In genomic region chr16:49850558-49851467, GRCh38 we compare ENCODE assay signal across 21 cellular contexts. TPM values are rescaled to one million over a fixed set of nuclear protein-coding genes. Genes with fewer than 3 reads are reported as not detected.
DNase-seq lines count a peak whose midpoint lies in the region; ATAC-seq, FAIRE-seq and TF ChIP-seq lines count a peak whose summit lies in the region.
"Had no signal": no experiment of that assay in that cellular context is flagged by ENCODE, and none has a peak within 500 bp of the region (broad histone marks: within the 10 kb centered on the region; RNA-seq: fewer than 3 reads in every experiment).

No MANE protein-coding gene starts in this region.

- H3K79me2 ChIP-seq in astrocyte (ENCODE audit: insufficient read depth, low read length), result peaks cover 20% of the 10 kb centered on the region

- H3K36me3 ChIP-seq in BLaER1 treated with 17β-estradiol and CSF1 and Interleukin-3, amounts not matched to agents 10 nM and 100 nM, result peaks cover 0 to 18% (median 0%) of the 10 kb centered on the region in 11 experiments; a peak in 4 of 22 replicates
- H3K36me3 ChIP-seq in astrocyte (ENCODE audit: insufficient read depth, low read length), result no peaks in the 10 kb centered on the region
- no peaks in the 10 kb centered on the region for H3K36me3 ChIP-seq in psoas muscle (ENCODE audit: insufficient read depth in 1 of 2, low read depth in 1 of 2)
- H3K36me3 ChIP-seq: HAP-1, MG63 had no signal

- no peak for TF ChIP-seq CTCF in astrocyte (IDR thresholded peaks at IDR 0.05; ENCODE audit: insufficient read depth, low read depth, low read length)
- no peak for TF ChIP-seq CTCF in psoas muscle (IDR thresholded peaks at IDR 0.05)

- H3K4me3 Mint-ChIP-seq in astrocyte (ENCODE audit: unreplicated experiment), result no peak overlapping the region
- H3K4me3 Mint-ChIP-seq: CD4-positive, alpha-beta T cell had no signal

- H3K4me2 ChIP-seq in BLaER1 treated with 17β-estradiol and CSF1 and Interleukin-3, amounts not matched to agents 10 nM and 100 nM, result peak overlapping the region in 10 of 11 experiments; percentile 16 to 99 (median 34); a peak in 18 of 22 replicates
- H3K4me2 ChIP-seq in astrocyte (ENCODE audit: low read length), result peak overlapping the region; percentile 20

- H3K4me1 ChIP-seq in BLaER1 treated with 17β-estradiol and CSF1 and Interleukin-3, amounts not matched to agents 10 nM and 100 nM, result peaks cover 21 to 89% (median 84%) of the 10 kb centered on the region in 10 experiments
- H3K4me1 ChIP-seq in astrocyte (ENCODE audit: insufficient read depth, low read length), result peaks cover 6% of the 10 kb centered on the region
- peaks cover 42% of the 10 kb centered on the region for H3K4me1 ChIP-seq in psoas muscle

- H3K4me1 Mint-ChIP-seq in astrocyte (ENCODE audit: low read depth, unreplicated experiment), result peaks cover 24% of the 10 kb centered on the region

- H3K27ac Mint-ChIP-seq in astrocyte (ENCODE audit: unreplicated experiment), result no peak overlapping the region
- H3K27ac Mint-ChIP-seq: CD4-positive, alpha-beta T cell had no signal

- H3K9ac ChIP-seq in BLaER1 treated with 17β-estradiol and CSF1 and Interleukin-3, amounts not matched to agents 10 nM and 100 nM, result 0 out of 22 replicates have a peak overlapping the region, but pooled peaks of 1 of the 11 experiments have one; percentile 12
- no peak overlapping the region for H3K9ac ChIP-seq in astrocyte (ENCODE audit: low read length)

- peaks cover 0 to 64% (median 26%) of the 10 kb centered on the region in 11 experiments; a peak in 14 of 22 replicates for H4K20me1 ChIP-seq in BLaER1 treated with 17β-estradiol and CSF1 and Interleukin-3, amounts not matched to agents 10 nM and 100 nM
- peaks cover 68% of the 10 kb centered on the region for H4K20me1 ChIP-seq in astrocyte (ENCODE audit: insufficient read depth, low read length)

- no peak overlapping the region for H3K27ac ChIP-seq in BLaER1 treated with 17β-estradiol and CSF1 and Interleukin-3, amounts not matched to agents 10 nM and 100 nM
- no peak overlapping the region for H3K27ac ChIP-seq in astrocyte (ENCODE audit: low read depth, low read length)
- peak overlapping the region; percentile 59 for H3K27ac ChIP-seq in psoas muscle

- 32 to 51% (median 36%) methylated on average over 13 of the region's 13 CpGs for WGBS in psoas muscle, 3 donors

- DNase-seq in astrocyte (ENCODE audit: low read depth) (no peak), psoas muscle (no peak), T-helper 1 cell (no peak), NCI-H146 treated with DMSO at 0.1 percent for 48 hours (lab: John Stamatoyannopoulos, UW; ENCODE audit: unreplicated experiment) (no peak)
- DNase-seq: Calu3; CD4-positive, alpha-beta T cell; DMS79; MG63; NCI-H1105 treated with DMSO at 0.1 percent for 48 hours; NCI-H187 treated with DMSO at 0.1 percent for 48 hours; NCI-H2171 treated with DMSO at 0.1 percent for 48 hours had no signal

- H3K9me3 ChIP-seq in BLaER1 treated with 17β-estradiol and CSF1 and Interleukin-3, amounts not matched to agents 10 nM and 100 nM (replicated peaks in 1 of 11), result no peaks in the 10 kb centered on the region
- H3K9me3 ChIP-seq in astrocyte (ENCODE audit: insufficient read depth, low read depth, low read length) (no peaks in the 10 kb centered on the region), iPS-18c (ENCODE audit: control insufficient read depth, insufficient read depth, low read length) (peaks cover 2% of the 10 kb centered on the region), psoas muscle (no peaks in the 10 kb centered on the region)
- H3K9me3 ChIP-seq: HAP-1, MG63 had no signal

- FAIRE-seq in astrocyte (lab: Jason Lieb, UNC), result no peak
- FAIRE-seq: A204.1, GM18507, HepG2 had no signal

- H3K27me3 ChIP-seq in BLaER1 treated with 17β-estradiol and CSF1 and Interleukin-3, amounts not matched to agents 10 nM and 100 nM, result no peaks in the 10 kb centered on the region
- H3K27me3 ChIP-seq in astrocyte (ENCODE audit: insufficient read depth, low read length), result no peaks in the 10 kb centered on the region
- H3K27me3 ChIP-seq in psoas muscle (ENCODE audit: insufficient read depth in 3 of 3, low read length in 2 of 3), result no peaks in the 10 kb centered on the region

- H3K36me3 Mint-ChIP-seq in astrocyte (ENCODE audit: low read depth, unreplicated experiment), result no peaks in the 10 kb centered on the region

- H3K27me3 Mint-ChIP-seq in astrocyte (ENCODE audit: low read depth, unreplicated experiment), result peaks cover 3% of the 10 kb centered on the region

- no peaks in the 10 kb centered on the region for H3K9me3 Mint-ChIP-seq in astrocyte (ENCODE audit: unreplicated experiment)
- H3K9me3 Mint-ChIP-seq: CD4-positive, alpha-beta T cell had no signal

- no peak overlapping the region for H3K4me3 ChIP-seq in BLaER1 treated with 17β-estradiol and CSF1 and Interleukin-3, amounts not matched to agents 10 nM and 100 nM
- H3K4me3 ChIP-seq in astrocyte (ENCODE audit: insufficient read depth, low read depth, low read length) (no peak overlapping the region), iPS-18c (ENCODE audit: insufficient read depth, low read depth, low read length) (0 out of 2 replicates have a peak overlapping the region, but pooled peaks have one; percentile 24), psoas muscle (peak overlapping the region; percentile 53)
- H3K4me3 ChIP-seq: GM12878, HAP-1, MG63 had no signal

- no peak for ATAC-seq in psoas muscle
- no peak for ATAC-seq in HG03521 (IDR thresholded peaks at IDR 0.05; ENCODE audit: unreplicated experiment)
- ATAC-seq in HG02973 (IDR thresholded peaks at IDR 0.05; ENCODE audit: unreplicated experiment), result no peak
- ATAC-seq: GM12878, HepG2 had no signal

- no peak overlapping the region for H2AFZ ChIP-seq in astrocyte (ENCODE audit: low read depth, low read length)

- intact Hi-C loops in psoas muscle (cut with DNase I), result loop anchor here in 1 of 2 donors (2.0 to 10.0 kb wide), 2 partner anchors 14 to 1506 kb away; no protein-coding TSS in a partner anchor

RNA-seq across cellular contexts. Expression of gene ZNF423, which starts 5.1 kb away (rescaled TPM):
- total RNA-seq in astrocyte, result 10.6 and 12.4 TPM in 2 replicates
- 10 to 100 TPM; 14.4 to 30.7 (median 20.6) TPM for total RNA-seq in psoas muscle
- polyA plus RNA-seq in psoas muscle, result 1 to 10 TPM; 2.3 to 5.4 (median 4.4) TPM
- total RNA-seq: Calu3; CD4-positive, alpha-beta T cell; NCI-H460 had no signal

Comparison
In these comparisons a context has a peak if more than half of its experiments do, and no peak if none do; other contexts are left out.
1. H3K4me3 ChIP-seq: peak in iPS-18c (single experiment) and psoas muscle (single experiment); none in BLaER1 treated with 17β-estradiol and CSF1 and Interleukin-3, amounts not matched to agents 10 nM and 100 nM (0 of 10) and astrocyte (single experiment).